Comparison of ENCODE assay signal across 1 cellular context in genomic region chr17:48046296-48046695, GRCh38.
TF ChIP-seq lines count a peak whose summit lies in the region.

No MANE protein-coding gene starts in this region.

TF ChIP-seq in GM23338, 12 proteins besides CTCF, POLR2A, EP300 and RAD21 (continued from another document):
- TF ChIP-seq ZNF462 (CRISPR knock-in tag; IDR thresholded peaks at IDR 0.05) (no peak), STAT1 (IDR thresholded peaks at IDR 0.05; ENCODE audit: unreplicated experiment) (no peak), POLR2AphosphoS5 (IDR thresholded peaks at IDR 0.05; ENCODE audit: low read depth) (no peak), ETS1 (IDR thresholded peaks at IDR 0.05) (no peak), EZH2 (IDR thresholded peaks at IDR 0.05; ENCODE audit: low read depth, unreplicated experiment) (no peak), ZNF114 (CRISPR knock-in tag; IDR thresholded peaks at IDR 0.05) (no peak), ZNF331 (CRISPR knock-in tag; IDR thresholded peaks at IDR 0.05; ENCODE audit: low read depth) (no peak), JUNB (IDR thresholded peaks at IDR 0.05; ENCODE audit: unreplicated experiment) (no peak), EZH2phosphoT487 (IDR thresholded peaks at IDR 0.05; ENCODE audit: unreplicated experiment) (no peak), NANOG (IDR thresholded peaks at IDR 0.05; ENCODE audit: borderline replicate concordance) (no peak)
TF ChIP-seq in GM23338: peak in this region for 0.
